Comparison of ENCODE assay signal across 33 cellular contexts in the genomic region with DNA sequence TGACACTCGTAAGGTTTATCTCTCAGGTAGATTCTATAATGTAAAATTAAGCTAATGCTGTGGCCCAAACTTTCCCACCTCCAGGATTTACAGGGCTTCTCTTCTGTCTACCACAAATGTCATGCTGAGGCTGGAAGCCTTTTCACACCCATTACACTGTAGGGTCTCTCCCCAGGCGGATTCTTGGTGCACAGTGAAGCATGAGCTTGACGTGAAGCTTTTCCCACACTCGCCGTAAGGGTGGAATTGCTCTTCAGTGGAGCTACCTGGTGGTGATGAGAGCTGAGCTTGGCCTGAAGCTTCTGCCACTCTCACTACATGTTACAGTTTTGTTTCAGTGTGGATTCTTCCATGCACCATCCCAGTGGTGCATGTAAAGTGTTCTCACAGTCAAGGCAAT. TPM values are rescaled to one million over a fixed set of nuclear protein-coding genes. Genes with fewer than 3 reads are reported as not detected.
"Had no signal": no experiment of that assay in that cellular context is flagged by ENCODE, and none has a peak within 500 bp of the region (broad histone marks: within the 10 kb centered on the region; RNA-seq: fewer than 3 reads in every experiment).

No MANE protein-coding gene starts in this region.

- H3K4me1 ChIP-seq: ascending aorta, breast epithelium, esophagus muscularis mucosa, gastroesophageal sphincter, heart right ventricle had no signal

- H3K4me1 Mint-ChIP-seq: activated B cell treated with CpG ODN at 0.5 μM for 24 hours; activated CD4-positive, alpha-beta memory T cell treated with anti-CD3 and anti-CD28 coated beads, Interleukin-2, amount 10 ng/mL, durations not matched to agents 7 days and 5 days; activated naive CD4-positive, alpha-beta T cell treated with anti-CD3 and anti-CD28 coated beads, Interleukin-2, amount 50 U/mL, for 24 hours; activated naive CD8-positive, alpha-beta T cell treated with anti-CD3 and anti-CD28 coated beads for 36 hours; activated naive CD8-positive, alpha-beta T cell treated with anti-CD3 and anti-CD28 coated beads, Interleukin-2, amount 50 U/mL, for 24 hours; brain; central memory CD8-positive, alpha-beta T cell; endodermal cell; T-helper 17 cell had no signal

- H3K27ac ChIP-seq: ascending aorta, breast epithelium, coronary artery, dorsolateral prefrontal cortex, esophagus muscularis mucosa, gastroesophageal sphincter, heart right ventricle, WERI-Rb-1 had no signal

- H3K27me3 Mint-ChIP-seq: activated B cell treated with CpG ODN at 0.5 μM for 24 hours; activated naive CD4-positive, alpha-beta T cell treated with anti-CD3 and anti-CD28 coated beads, Interleukin-2, amount 50 U/mL, for 24 hours; activated naive CD8-positive, alpha-beta T cell treated with anti-CD3 and anti-CD28 coated beads for 36 hours; activated naive CD8-positive, alpha-beta T cell treated with anti-CD3 and anti-CD28 coated beads, Interleukin-2, amount 50 U/mL, for 24 hours; activated T-cell treated with anti-CD3 and anti-CD28 coated beads, Interleukin-2, amount 50 U/mL, for 24 hours; brain; central memory CD8-positive, alpha-beta T cell; dendritic cell treated with granulocyte-macrophage colony-stimulating factor and Interleukin-4, amounts not matched to agents 40 ng/mL and 50 ng/mL, for 4 days; T-helper 17 cell had no signal

- H3K4me3 Mint-ChIP-seq: activated B cell treated with CpG ODN at 0.5 μM for 24 hours; activated CD4-positive, alpha-beta memory T cell treated with anti-CD3 and anti-CD28 coated beads, Interleukin-2, amount 10 ng/mL, durations not matched to agents 7 days and 5 days; activated naive CD4-positive, alpha-beta T cell treated with anti-CD3 and anti-CD28 coated beads for 36 hours; activated naive CD4-positive, alpha-beta T cell treated with anti-CD3 and anti-CD28 coated beads, Interleukin-2, amount 50 U/mL, for 24 hours; activated naive CD8-positive, alpha-beta T cell treated with anti-CD3 and anti-CD28 coated beads for 36 hours; activated naive CD8-positive, alpha-beta T cell treated with anti-CD3 and anti-CD28 coated beads, Interleukin-2, amount 50 U/mL, for 24 hours; activated T-cell treated with anti-CD3 and anti-CD28 coated beads, Interleukin-2, amount 50 U/mL, for 24 hours; activated T-cell treated with anti-CD3 and anti-CD28 coated beads, Interleukin-2, amount 50 U/mL, for 72 hours; brain; central memory CD8-positive, alpha-beta T cell; dendritic cell treated with granulocyte-macrophage colony-stimulating factor and Interleukin-4, amounts not matched to agents 40 ng/mL and 50 ng/mL, for 4 days; endodermal cell; T-helper 17 cell; T-helper 2 cell treated with Interferon-gamma antibody and Interleukin-4, amounts not matched to agents 5 μg/mL and 100 μg/mL, for 36 hours had no signal

- DNase-seq: activated B cell treated with CpG ODN at 0.5 μM for 24 hours; activated CD4-positive, alpha-beta memory T cell treated with anti-CD3 and anti-CD28 coated beads, Interleukin-2, amount 10 ng/mL, durations not matched to agents 7 days and 5 days; activated CD4-positive, alpha-beta T cell treated with anti-CD3 and anti-CD28 coated beads for 48 hours; activated CD8-positive, alpha-beta memory T cell treated with anti-CD3 and anti-CD28 coated beads, Interleukin-2, amount 50 U/mL, for 48 hours; activated naive CD4-positive, alpha-beta T cell treated with anti-CD3 and anti-CD28 coated beads for 36 hours; activated naive CD8-positive, alpha-beta T cell treated with anti-CD3 and anti-CD28 coated beads for 36 hours; activated naive CD8-positive, alpha-beta T cell treated with anti-CD3 and anti-CD28 coated beads, Interleukin-2, amount 50 U/mL, for 24 hours; activated T-cell treated with anti-CD3 and anti-CD28 coated beads for 4 hours; activated T-cell treated with anti-CD3 and anti-CD28 coated beads, Interleukin-2, amount 50 U/mL, for 24 hours; activated T-cell treated with anti-CD3 and anti-CD28 coated beads, Interleukin-2, amount 50 U/mL, for 72 hours; dorsolateral prefrontal cortex; effector memory CD4-positive, alpha-beta T cell; endodermal cell; erythroblast; foreskin melanocyte; heart right ventricle; T-helper 1 cell; T-helper 17 cell; T1000; WERI-Rb-1 had no signal

- H3K27ac Mint-ChIP-seq: activated B cell treated with CpG ODN at 0.5 μM for 24 hours; activated CD4-positive, alpha-beta memory T cell treated with anti-CD3 and anti-CD28 coated beads, Interleukin-2, amount 10 ng/mL, durations not matched to agents 7 days and 5 days; activated naive CD4-positive, alpha-beta T cell treated with anti-CD3 and anti-CD28 coated beads for 36 hours; activated naive CD4-positive, alpha-beta T cell treated with anti-CD3 and anti-CD28 coated beads, Interleukin-2, amount 50 U/mL, for 24 hours; activated naive CD8-positive, alpha-beta T cell treated with anti-CD3 and anti-CD28 coated beads for 36 hours; activated naive CD8-positive, alpha-beta T cell treated with anti-CD3 and anti-CD28 coated beads, Interleukin-2, amount 50 U/mL, for 24 hours; activated T-cell treated with anti-CD3 and anti-CD28 coated beads, Interleukin-2, amount 50 U/mL, for 24 hours; brain; dendritic cell treated with granulocyte-macrophage colony-stimulating factor and Interleukin-4, amounts not matched to agents 40 ng/mL and 50 ng/mL, for 4 days; endodermal cell; T-helper 17 cell; T-helper 2 cell treated with Interferon-gamma antibody and Interleukin-4, amounts not matched to agents 5 μg/mL and 100 μg/mL, for 36 hours had no signal

- H3K4me3 ChIP-seq: ascending aorta, breast epithelium, coronary artery, dorsolateral prefrontal cortex, esophagus muscularis mucosa, gastroesophageal sphincter, heart right ventricle had no signal

- H3K27me3 ChIP-seq: ascending aorta, breast epithelium, dorsolateral prefrontal cortex, esophagus muscularis mucosa, gastroesophageal sphincter, heart right ventricle had no signal

- ATAC-seq: activated CD4-positive, CD25-positive, alpha-beta regulatory T cell treated with anti-CD3 and anti-CD28 coated beads, Interleukin-2, amount 50 U/mL, for 24 hours; activated naive CD8-positive, alpha-beta T cell treated with anti-CD3 and anti-CD28 coated beads, Interleukin-2, amount 50 U/mL, for 24 hours; activated T-cell treated with anti-CD3 and anti-CD28 coated beads, Interleukin-2, amount 50 U/mL, for 72 hours; gastroesophageal sphincter; heart right ventricle; T-helper 17 cell had no signal

- H3K36me3 ChIP-seq: breast epithelium, WERI-Rb-1 had no signal

RNA-seq across cellular contexts. Expression of a gene that starts 57.5 kb away (rescaled TPM):
- total RNA-seq: cardiac septum, glomerular endothelial cell had no signal
